In the genomic region with DNA sequence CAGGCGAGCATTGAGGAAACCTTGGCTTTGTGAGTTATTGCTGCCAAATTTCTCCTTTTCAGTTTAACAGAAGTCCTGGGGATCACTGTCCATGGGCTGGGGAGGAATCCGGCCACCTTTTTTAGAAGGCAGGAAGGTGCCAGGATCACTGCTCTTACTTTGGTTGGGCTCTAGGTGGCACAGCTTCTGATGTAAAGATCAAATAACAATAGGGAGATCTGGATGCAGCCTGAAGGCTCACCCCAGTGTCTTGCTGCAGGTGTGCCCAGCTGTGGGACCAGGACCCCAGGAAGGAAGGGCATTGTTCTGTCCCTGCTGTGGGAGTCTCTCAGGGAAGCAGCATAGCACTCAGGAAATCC, we compare ENCODE assay signal across 13 cellular contexts.
A peak's percentile ranks its signal among the peaks of the same experiment; 100 is the strongest.
DNase-seq lines count a peak whose midpoint lies in the region; ATAC-seq and TF ChIP-seq lines count a peak whose summit lies in the region.
"Had no signal": no experiment of that assay in that cellular context is flagged by ENCODE, and none has a peak within 500 bp of the region (broad histone marks: within the 10 kb centered on the region; RNA-seq: fewer than 3 reads in every experiment).

No MANE protein-coding gene starts in this region.

- H3K27me3 ChIP-seq in heart left ventricle: no peaks in the 10 kb centered on the region
- no peaks in the 10 kb centered on the region for H3K27me3 ChIP-seq in uterus

- H3K36me3 Mint-ChIP-seq in MCF 10A (ENCODE audit: insufficient read depth, unreplicated experiment): no peaks in the 10 kb centered on the region
- H3K36me3 Mint-ChIP-seq: stimulated activated memory B cell treated with anti-CD40 and anti-IgM and Interleukin-4, amounts not matched to agents 10 μg/mL and 1 μg/mL and 100 μg/mL, for 72 hours had no signal

- WGBS in heart left ventricle, 4 donors: 32 to 49% (median 46%) methylated on average over 2 of the region's 2 CpGs

- H3K4me1 ChIP-seq in heart left ventricle (peaks cover 28 to 99% (median 94%) of the 10 kb centered on the region in 12 donors), uterus (peaks cover 10 to 43% of the 10 kb centered on the region in 2 donors)

- BruUV-seq in MCF 10A (replicated peaks; lab: Mats Ljungman, UMichigan): no TSS peak

- CTCF ChIA-PET in MCF 10A (lab: Yijun Ruan, JAX): interaction anchor here (0.6 to 3.7 kb wide), 21 partner anchors 8 to 1169 kb away, joined by 3 to 33 read pairs (median 6); no protein-coding TSS in a partner anchor

- no peaks in the 10 kb centered on the region for H3K9me3 Mint-ChIP-seq in MCF 10A (ENCODE audit: unreplicated experiment)
- H3K9me3 Mint-ChIP-seq: stimulated activated memory B cell treated with anti-CD40 and anti-IgM and Interleukin-4, amounts not matched to agents 10 μg/mL and 1 μg/mL and 100 μg/mL, for 72 hours had no signal

- H3K36me3 ChIP-seq in heart left ventricle: no peaks in the 10 kb centered on the region
- no peaks in the 10 kb centered on the region for H3K36me3 ChIP-seq in uterus

- H3K4me3 Mint-ChIP-seq in MCF 10A (ENCODE audit: unreplicated experiment): no peak overlapping the region
- H3K4me3 Mint-ChIP-seq: stimulated activated memory B cell treated with anti-CD40 and anti-IgM and Interleukin-4, amounts not matched to agents 10 μg/mL and 1 μg/mL and 100 μg/mL, for 72 hours had no signal

- DNase-seq in heart left ventricle (no peak), cardiac septum (ENCODE audit: low spot score) (no peak), MCF 10A (ENCODE audit: unreplicated experiment) (peak; percentile 42), left colon (no peak), uterus (no peak), globus pallidus (ENCODE audit: low spot score) (no peak), ureter (ENCODE audit: low spot score) (no peak), NCI-H446 (lab: John Stamatoyannopoulos, UW) (no peak)
- DNase-seq: activated effector memory CD4-positive, alpha-beta T cell treated with Interleukin-2 at 50 U/mL for 16 hours; NCI-H748 treated with DMSO at 0.1 percent for 48 hours had no signal

- H3K27ac Mint-ChIP-seq in MCF 10A (ENCODE audit: low read depth, unreplicated experiment): no peak overlapping the region
- H3K27ac Mint-ChIP-seq: stimulated activated memory B cell treated with anti-CD40 and anti-IgM and Interleukin-4, amounts not matched to agents 10 μg/mL and 1 μg/mL and 100 μg/mL, for 72 hours had no signal

- TF ChIP-seq POLR2A in heart left ventricle (IDR thresholded peaks at IDR 0.05) (no peak), uterus (IDR thresholded peaks at IDR 0.05) (no peak)

- TF ChIP-seq CTCF in heart left ventricle (IDR thresholded peaks at IDR 0.05) (peak in 3 of 12 donors; percentile 5 to 13 (median 11)), MCF 10A (IDR thresholded peaks at IDR 0.05; ENCODE audit: unreplicated experiment) (peak; percentile 22), uterus (IDR thresholded peaks at IDR 0.05) (no peak)

- H3K4me3 ChIP-seq in heart left ventricle (no peak overlapping the region), uterus (no peak overlapping the region)
- H3K4me3 ChIP-seq: GM12878 had no signal

- no peaks in the 10 kb centered on the region for H3K27me3 Mint-ChIP-seq in MCF 10A (ENCODE audit: insufficient read depth, unreplicated experiment)

- ATAC-seq in heart left ventricle: no peak
- ATAC-seq in left colon: peak; percentile 56
- ATAC-seq: GM12878; stimulated activated memory B cell treated with anti-CD40 and anti-IgM and Interleukin-4, amounts not matched to agents 10 μg/mL and 1 μg/mL and 100 μg/mL, for 72 hours had no signal

- POLR2A ChIA-PET in MCF 10A (lab: Yijun Ruan, JAX): interaction anchor here (0.9 to 2.2 kb wide), 6 partner anchors 12 to 31 kb away, joined by 3 to 12 read pairs (median 5); no protein-coding TSS in a partner anchor

- intact Hi-C loops in heart left ventricle (cut with DNase I): no loop called here
- intact Hi-C loops in cardiac septum (cut with DNase I): loop anchor here (5.0 kb wide), 1 partner anchor 41 kb away; no protein-coding TSS in a partner anchor
- intact Hi-C loops in MCF 10A (cut with micrococcal nuclease): no loop called here
- intact Hi-C loops in left colon (cut with DNase I, micrococcal nuclease): no loop called here
- intact Hi-C loops in uterus (cut with DNase I; ENCODE audit: low total_unique reads): no loop called here

- H3K27ac ChIP-seq in heart left ventricle: peak overlapping the region; percentile 14 to 97 (median 91)
- peak overlapping the region; percentile 90 to 99 for H3K27ac ChIP-seq in uterus
- H3K27ac ChIP-seq: C4-2B had no signal

- H3K4me1 Mint-ChIP-seq in MCF 10A (ENCODE audit: insufficient read depth, unreplicated experiment): peaks cover 48% of the 10 kb centered on the region

- H3K9me3 ChIP-seq in heart left ventricle (no peaks in the 10 kb centered on the region), uterus (no peaks in the 10 kb centered on the region)
